ENCODE assay signal across 2 cellular contexts in genomic region chr9:112312139-112312538, GRCh38.
TF ChIP-seq lines count a peak whose summit lies in the region.

No MANE protein-coding gene starts in this region.

TF ChIP-seq in HEK293, 187 proteins besides CTCF, POLR2A, EP300 and RAD21:
- TF ChIP-seq ZNF157 (tag by site-specific recombination; IDR thresholded peaks at IDR 0.05) (no peak), KLF7 (tag by site-specific recombination; IDR thresholded peaks at IDR 0.05; ENCODE audit: borderline replicate concordance) (no peak), ZIC2 (tag by site-specific recombination; IDR thresholded peaks at IDR 0.05) (no peak), ZNF791 (tag by site-specific recombination; IDR thresholded peaks at IDR 0.05) (no peak), ZNF362 (tag by site-specific recombination; IDR thresholded peaks at IDR 0.05) (0 out of 2 replicates have a peak, but pooled peaks have one; percentile 32), ZNF558 (tag by site-specific recombination; IDR thresholded peaks at IDR 0.05) (no peak), ZFHX2 (tag by site-specific recombination; conservative IDR thresholded peaks at IDR 0.05) (no peak)

TF ChIP-seq in K562, 482 proteins besides CTCF, POLR2A, EP300 and RAD21:
- no peak for TF ChIP-seq TBL1XR1 (IDR thresholded peaks at IDR 0.05; ENCODE audit: low read length in 2 of 2)
- TF ChIP-seq ZNF584 (CRISPR knock-in tag; IDR thresholded peaks at IDR 0.05; ENCODE audit: low read depth): no peak
- TF ChIP-seq ZNF121 (CRISPR knock-in tag; conservative IDR thresholded peaks at IDR 0.05): peak; percentile 97
- no peak for TF ChIP-seq ZNF217 (CRISPR knock-in tag; IDR thresholded peaks at IDR 0.05)
- TF ChIP-seq RBM25 (IDR thresholded peaks at IDR 0.05; ENCODE audit: low read depth, low read length, severe bottlenecking): peak; percentile 79
